In the genomic region with DNA sequence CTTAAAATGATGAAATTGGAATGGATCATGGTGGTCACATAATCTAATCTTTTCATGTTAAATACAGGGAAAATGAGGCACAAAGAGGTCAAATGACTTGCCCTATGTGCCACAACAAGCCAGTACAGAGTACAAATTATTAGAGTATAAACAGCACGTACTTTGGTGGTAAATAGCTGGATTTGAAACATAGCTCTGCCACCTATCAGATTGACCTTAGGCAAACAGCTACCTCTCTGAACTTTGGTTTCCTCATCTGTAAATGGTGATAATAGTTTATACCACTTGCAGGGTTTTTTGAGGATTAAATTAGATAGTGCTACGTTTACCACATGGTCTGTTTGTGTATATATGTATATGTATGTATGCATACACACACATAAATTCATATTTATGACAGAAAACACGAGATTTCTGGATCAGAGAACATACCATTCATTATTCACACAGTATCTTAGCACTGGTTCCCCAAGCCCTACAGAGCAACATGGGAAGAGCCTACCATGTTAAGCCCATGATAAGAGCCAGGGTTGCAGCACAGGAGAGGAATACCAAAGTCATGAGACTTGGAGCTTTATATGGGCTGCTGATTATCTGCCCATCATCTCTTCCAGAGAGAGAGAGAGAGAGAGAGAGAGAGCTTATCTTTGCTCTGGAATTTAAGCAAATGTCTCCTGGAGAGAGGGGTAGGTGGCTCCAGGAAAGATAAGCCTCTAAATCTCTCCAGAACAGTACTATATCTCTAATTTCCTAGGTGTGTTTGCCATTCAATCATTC, we compare ENCODE assay signal across 1 cellular context.
TF ChIP-seq lines count a peak whose summit lies in the region.

No MANE protein-coding gene starts in this region.

TF ChIP-seq in H1, 55 proteins besides CTCF, POLR2A, EP300 and RAD21 (continued from another document):
- TF ChIP-seq JUN (IDR thresholded peaks at IDR 0.05; ENCODE audit: low read depth, low read length) (no peak), SIRT6 (IDR thresholded peaks at IDR 0.05; ENCODE audit: low read length) (no peak)
